ENCODE assay signal across 8 cellular contexts in the genomic region with DNA sequence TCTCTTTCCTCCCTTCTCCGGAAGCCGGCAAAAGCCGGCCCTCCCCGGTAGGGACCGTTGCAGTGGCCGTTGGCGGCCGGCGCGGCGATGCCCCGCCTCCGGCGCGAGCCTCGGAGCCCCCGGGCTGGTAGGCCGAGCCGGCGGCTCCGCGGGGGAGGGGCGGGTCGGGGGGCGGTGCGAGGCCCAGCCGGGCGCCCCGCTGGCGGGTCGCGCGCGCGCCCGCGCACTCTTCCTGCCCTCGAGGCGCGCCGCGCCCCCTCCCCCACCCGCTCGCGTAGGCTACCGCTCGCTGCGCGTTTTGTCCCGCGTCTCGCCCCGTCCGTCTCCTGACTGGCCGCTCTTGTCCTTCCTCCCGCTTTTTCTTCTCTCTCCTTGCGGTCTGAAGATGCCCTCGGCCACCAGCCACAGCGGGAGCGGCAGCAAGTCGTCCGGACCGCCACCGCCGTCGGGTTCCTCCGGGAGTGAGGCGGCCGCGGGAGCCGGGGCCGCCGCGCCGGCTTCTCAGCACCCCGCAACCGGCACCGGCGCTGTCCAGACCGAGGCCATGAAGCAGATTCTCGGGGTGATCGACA. TPM values are rescaled to one million over a fixed set of nuclear protein-coding genes. Genes with fewer than 3 reads are reported as not detected.
DNase-seq lines count a peak whose midpoint lies in the region; ATAC-seq lines count a peak whose summit lies in the region.

No MANE protein-coding gene starts in this region.

- CTCF ChIA-PET in activated CD8-positive, alpha-beta T cell treated with anti-CD3 and anti-CD28 coated beads, Interleukin-2, amount 10 ng/mL, durations not matched to agents 7 days and 5 days (lab: Charles Lee), result interaction anchor here (1.6 to 1.8 kb wide), 2 partner anchors 24 to 55 kb away, joined by 5 read pairs; no protein-coding TSS in a partner anchor

- H3K27me3 ChIP-seq in BLaER1 treated with 17β-estradiol and CSF1 and Interleukin-3, amounts not matched to agents 10 nM and 100 nM, result no peaks in the 10 kb centered on the region
- no peaks in the 10 kb centered on the region for H3K27me3 ChIP-seq in ectodermal cell (ENCODE audit: control insufficient read depth, insufficient read depth, low read length, poor library complexity, severe bottlenecking)

- H3K4me1 Mint-ChIP-seq in activated CD8-positive, alpha-beta T cell treated with anti-CD3 and anti-CD28 coated beads, Interleukin-2, amount 10 ng/mL, durations not matched to agents 7 days and 5 days (ENCODE audit: low read depth), result peaks cover 27% of the 10 kb centered on the region

- POLR2A ChIA-PET in activated CD8-positive, alpha-beta T cell treated with anti-CD3 and anti-CD28 coated beads, Interleukin-2, amount 10 ng/mL, durations not matched to agents 7 days and 5 days (lab: Charles Lee), result interaction anchor here (0.7 to 2.6 kb wide), 8 partner anchors 11 to 891 kb away, joined by 3 to 14 read pairs (median 4); a partner anchor contains a TSS

- peaks cover 20 to 45% (median 34%) of the 10 kb centered on the region in 11 experiments for H3K36me3 ChIP-seq in BLaER1 treated with 17β-estradiol and CSF1 and Interleukin-3, amounts not matched to agents 10 nM and 100 nM
- peaks cover 6% of the 10 kb centered on the region for H3K36me3 ChIP-seq in ectodermal cell (ENCODE audit: control insufficient read depth, insufficient read depth, low read length)

- H3K4me1 ChIP-seq in BLaER1 treated with 17β-estradiol and CSF1 and Interleukin-3, amounts not matched to agents 10 nM and 100 nM, result peaks cover 44 to 54% (median 52%) of the 10 kb centered on the region in 10 experiments
- H3K4me1 ChIP-seq in ectodermal cell (ENCODE audit: control insufficient read depth, insufficient read depth, low read length), result peaks cover 18% of the 10 kb centered on the region

- H3K36me3 Mint-ChIP-seq in activated CD8-positive, alpha-beta T cell treated with anti-CD3 and anti-CD28 coated beads, Interleukin-2, amount 10 ng/mL, durations not matched to agents 7 days and 5 days (ENCODE audit: low read depth), result peaks cover 25% of the 10 kb centered on the region

- peak overlapping the region; percentile 73 to 94 (median 87); a peak in 21 of 22 replicates for H3K4me2 ChIP-seq in BLaER1 treated with 17β-estradiol and CSF1 and Interleukin-3, amounts not matched to agents 10 nM and 100 nM

- H3K9me3 ChIP-seq in BLaER1 treated with 17β-estradiol and CSF1 and Interleukin-3, amounts not matched to agents 10 nM and 100 nM (replicated peaks in 1 of 11), result no peaks in the 10 kb centered on the region; a peak in 1 of 22 replicates
- no peaks in the 10 kb centered on the region for H3K9me3 ChIP-seq in ectodermal cell (ENCODE audit: control insufficient read depth, low read length)

- WGBS in ectodermal cell, 2 experiments, result 0% methylated on average over 82 of the region's 82 CpGs

- H3K9ac ChIP-seq in BLaER1 treated with 17β-estradiol and CSF1 and Interleukin-3, amounts not matched to agents 10 nM and 100 nM, result peak overlapping the region; percentile 95 to 100 (median 99)

- peaks cover under 1% of the 10 kb centered on the region for H3K27me3 Mint-ChIP-seq in activated CD8-positive, alpha-beta T cell treated with anti-CD3 and anti-CD28 coated beads, Interleukin-2, amount 10 ng/mL, durations not matched to agents 7 days and 5 days (ENCODE audit: low read depth)

- peak overlapping the region; percentile 95 to 100 (median 99) for H3K27ac ChIP-seq in BLaER1 treated with 17β-estradiol and CSF1 and Interleukin-3, amounts not matched to agents 10 nM and 100 nM
- H3K27ac ChIP-seq in ectodermal cell (ENCODE audit: insufficient read depth, low read depth, low read length, poor library complexity, severe bottlenecking), result peak overlapping the region; percentile 100

- peaks cover 36 to 38% (median 37%) of the 10 kb centered on the region in 11 experiments for H4K20me1 ChIP-seq in BLaER1 treated with 17β-estradiol and CSF1 and Interleukin-3, amounts not matched to agents 10 nM and 100 nM

- DNase-seq in NCI-H82 (lab: John Stamatoyannopoulos, UW) (peak; percentile 90), lung microvascular endothelial cell (ENCODE audit: low read depth in 2 of 2) (peak; percentile 90 to 94)
- peak; percentile 92 for DNase-seq in activated CD8-positive, alpha-beta T cell treated with anti-CD3 and anti-CD28 coated beads, Interleukin-2, amount 10 ng/mL, durations not matched to agents 7 days and 5 days
- peak; percentile 81 to 90 (median 85) for DNase-seq in stimulated activated CD4-positive, alpha-beta T cell treated with anti-CD3 and anti-CD28 coated beads, TNF-alpha, amount 100 ng/mL, for 4 hours (ENCODE audit: low read depth in 3 of 3)

- peak overlapping the region; percentile 100 for H3K4me3 Mint-ChIP-seq in activated CD8-positive, alpha-beta T cell treated with anti-CD3 and anti-CD28 coated beads, Interleukin-2, amount 10 ng/mL, durations not matched to agents 7 days and 5 days

- no peaks in the 10 kb centered on the region for H3K9me3 Mint-ChIP-seq in activated CD8-positive, alpha-beta T cell treated with anti-CD3 and anti-CD28 coated beads, Interleukin-2, amount 10 ng/mL, durations not matched to agents 7 days and 5 days (ENCODE audit: insufficient read depth)

- ATAC-seq in GM19324 (IDR thresholded peaks at IDR 0.05; ENCODE audit: low FRiP score, unreplicated experiment) (peak; percentile 69), HG03460 (IDR thresholded peaks at IDR 0.05; ENCODE audit: unreplicated experiment) (peak; percentile 52)
- ATAC-seq in activated CD8-positive, alpha-beta T cell treated with anti-CD3 and anti-CD28 coated beads, Interleukin-2, amount 10 ng/mL, durations not matched to agents 7 days and 5 days, result peak; percentile 75

- peak overlapping the region; percentile 83 to 98 (median 96) for H3K4me3 ChIP-seq in BLaER1 treated with 17β-estradiol and CSF1 and Interleukin-3, amounts not matched to agents 10 nM and 100 nM
- peak overlapping the region; percentile 90 for H3K4me3 ChIP-seq in ectodermal cell (ENCODE audit: insufficient read depth, low read depth, low read length)

- H3K27ac Mint-ChIP-seq in activated CD8-positive, alpha-beta T cell treated with anti-CD3 and anti-CD28 coated beads, Interleukin-2, amount 10 ng/mL, durations not matched to agents 7 days and 5 days, result peak overlapping the region; percentile 99

RNA-seq across cellular contexts. Expression of a gene that starts 0.6 kb away (rescaled TPM):
- total RNA-seq in activated CD8-positive, alpha-beta T cell treated with anti-CD3 and anti-CD28 coated beads, Interleukin-2, amount 10 ng/mL, durations not matched to agents 7 days and 5 days, result 100 to 1,000 TPM; 219 to 235 TPM
- polyA plus RNA-seq in ectodermal cell (2013, experiment 1 of 4), result 291 TPM
- 321 TPM for polyA plus RNA-seq in ectodermal cell (2013, experiment 2 of 4)
- 261 TPM for polyA plus RNA-seq in ectodermal cell (2013, experiment 3 of 4)
- 287 TPM for polyA plus RNA-seq in ectodermal cell (2013, experiment 4 of 4)
- 119 and 133 TPM in 2 replicates for total RNA-seq in lung microvascular endothelial cell

RNA-seq across cellular contexts. Expression of a gene that starts 53.3 kb away (rescaled TPM):
- total RNA-seq in activated CD8-positive, alpha-beta T cell treated with anti-CD3 and anti-CD28 coated beads, Interleukin-2, amount 10 ng/mL, durations not matched to agents 7 days and 5 days, result 10 to 100 TPM; 76.9 to 78.7 TPM
- 68.3 TPM for polyA plus RNA-seq in ectodermal cell (2013, experiment 1 of 4)
- 66.8 TPM for polyA plus RNA-seq in ectodermal cell (2013, experiment 2 of 4)
- polyA plus RNA-seq in ectodermal cell (2013, experiment 3 of 4), result 38.6 TPM
- polyA plus RNA-seq in ectodermal cell (2013, experiment 4 of 4), result 43.9 TPM
- 9.4 and 13.3 TPM in 2 replicates for total RNA-seq in lung microvascular endothelial cell

Comparison
In these comparisons a context has a peak if more than half of its experiments do, and no peak if none do; other contexts are left out.
1. Peak in every context shown above with its lines: DNase-seq, ATAC-seq, H3K4me3 ChIP-seq and H3K27ac ChIP-seq.